24 cellular contexts compared by ENCODE assay signal in the genomic region with DNA sequence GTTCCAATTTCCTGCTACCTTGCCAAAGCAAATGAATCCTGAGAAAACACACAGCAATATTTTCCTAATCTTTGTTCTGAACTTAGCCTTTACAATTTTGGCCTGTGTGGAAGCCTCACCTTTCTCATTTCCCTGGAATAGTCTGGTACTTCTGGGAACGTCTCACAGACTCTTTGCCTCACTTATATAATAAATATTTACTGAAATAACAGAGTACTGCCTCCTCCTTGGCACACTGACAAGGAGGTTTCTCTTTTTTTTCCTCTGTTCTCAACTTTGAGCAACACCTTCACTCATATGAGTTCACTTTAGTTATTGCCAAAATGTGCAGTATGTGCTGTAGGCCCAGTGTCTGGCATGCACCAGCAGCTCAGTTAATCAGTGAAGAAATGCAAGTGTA. TPM values are rescaled to one million over a fixed set of nuclear protein-coding genes. Genes with fewer than 3 reads are reported as not detected.
"Had no signal": no experiment of that assay in that cellular context is flagged by ENCODE, and none has a peak within 500 bp of the region (broad histone marks: within the 10 kb centered on the region; RNA-seq: fewer than 3 reads in every experiment).

No MANE protein-coding gene starts in this region.

- DNase-seq: activated CD4-positive, alpha-beta T cell treated with anti-CD3 and anti-CD28 coated beads for 48 hours; activated CD4-positive, alpha-beta T cell treated with anti-CD3 and anti-CD28 coated beads, Interleukin-2, amount 50 U/mL, for 4 hours; activated CD4-positive, CD25-positive, alpha-beta regulatory T cell treated with anti-CD3 and anti-CD28 coated beads, Interleukin-2, amount 50 U/mL, for 72 hours; activated CD8-positive, alpha-beta memory T cell treated with anti-CD3 and anti-CD28 coated beads, Interleukin-2, amount 50 U/mL, for 48 hours; activated CD8-positive, alpha-beta T cell treated with anti-CD3 and anti-CD28 coated beads, Interleukin-2, amount 10 ng/mL, durations not matched to agents 7 days and 5 days; activated effector memory CD4-positive, alpha-beta T cell treated with Interleukin-2 at 50 U/mL for 16 hours; activated naive CD4-positive, alpha-beta T cell; activated T-cell treated with anti-CD3 and anti-CD28 coated beads, Interleukin-2, amount 50 U/mL, for 1 hour; aorta; MM.1S; NCI-H1105; NCI-H1436; NCI-H1694 treated with DMSO at 0.1 percent for 48 hours; NCI-H2029 treated with DMSO at 0.1 percent for 48 hours; NCI-H510A treated with DMSO at 0.1 percent for 48 hours; NCI-H69; NK-92 treated with Interleukin-12 subunit alpha and Interleukin-12 subunit beta, amount 100 ng/mL, for 24 hours; OCI-M1; Right ventricle myocardium superior; RPMI8226 had no signal

- H3K9ac ChIP-seq: KMS-11 had no signal

- H3K27ac ChIP-seq: KMS-11 had no signal

- ATAC-seq: activated CD8-positive, alpha-beta T cell treated with anti-CD3 and anti-CD28 coated beads, Interleukin-2, amount 10 ng/mL, durations not matched to agents 7 days and 5 days; Panc1; WTC11 had no signal

- H3K4me2 ChIP-seq: KMS-11 had no signal

RNA-seq across cellular contexts. Expression of a gene that starts 37.3 kb away (rescaled TPM):
- total RNA-seq: activated CD8-positive, alpha-beta T cell treated with anti-CD3 and anti-CD28 coated beads, Interleukin-2, amount 10 ng/mL, durations not matched to agents 7 days and 5 days; aorta; Right ventricle myocardium superior; SK-MEL-5 had no signal
